Comparison of ENCODE assay signal across 15 cellular contexts in the genomic region with DNA sequence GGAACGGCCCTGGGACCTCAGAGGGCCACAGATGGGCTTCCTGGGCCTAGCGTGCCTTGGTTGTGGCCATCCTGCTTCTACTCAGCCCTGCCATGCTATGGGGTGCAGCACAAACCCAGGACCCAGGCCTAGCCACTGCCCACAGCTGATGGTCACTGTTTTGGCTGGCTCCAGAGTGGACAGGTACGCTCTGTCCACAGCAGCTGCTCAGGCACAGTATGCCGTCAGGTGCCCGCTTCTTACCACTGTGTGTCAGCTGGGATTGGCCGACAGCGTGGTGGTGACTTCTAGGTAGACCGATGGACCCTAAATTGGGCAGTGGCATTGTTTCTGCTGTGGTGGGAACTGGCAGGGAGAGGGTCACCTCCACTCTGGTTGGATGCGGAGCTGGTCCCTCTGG. TPM values are rescaled to one million over a fixed set of nuclear protein-coding genes. Genes with fewer than 3 reads are reported as not detected.
DNase-seq lines count a peak whose midpoint lies in the region; ATAC-seq, FAIRE-seq and TF ChIP-seq lines count a peak whose summit lies in the region.
"Had no signal": no experiment of that assay in that cellular context is flagged by ENCODE, and none has a peak within 500 bp of the region (broad histone marks: within the 10 kb centered on the region; RNA-seq: fewer than 3 reads in every experiment).

No MANE protein-coding gene starts in this region.

- TF ChIP-seq EP300 in upper lobe of left lung (IDR thresholded peaks at IDR 0.05): no peak

- H3K4me3 ChIP-seq in left ventricle myocardium inferior: no peak overlapping the region
- no peak overlapping the region for H3K4me3 ChIP-seq in colonic mucosa
- no peak overlapping the region for H3K4me3 ChIP-seq in osteoblast (ENCODE audit: insufficient read depth, low read length)
- no peak overlapping the region for H3K4me3 ChIP-seq in upper lobe of left lung

- peak; percentile 13 for DNase-seq in left ventricle myocardium inferior
- no peak for DNase-seq in cardiac septum (ENCODE audit: low spot score)
- no peak for DNase-seq in colonic mucosa
- peak; percentile 62 for DNase-seq in osteoblast (ENCODE audit: insufficient read length, low spot score, missing footprints)
- no peak for DNase-seq in upper lobe of left lung
- no peak for DNase-seq in HTR-8/SVneo (ENCODE audit: insufficient read length, low spot score)
- DNase-seq: activated naive CD4-positive, alpha-beta T cell treated with anti-CD3 and anti-CD28 coated beads, Interleukin-2, amount 50 U/mL, for 16 hours; central memory CD4-positive, alpha-beta T cell; COR-L47; mesendoderm; nucleus accumbens had no signal

- H3K4me1 ChIP-seq in left ventricle myocardium inferior: peaks cover 100% of the 10 kb centered on the region
- peaks cover 18% of the 10 kb centered on the region for H3K4me1 ChIP-seq in colonic mucosa
- H3K4me1 ChIP-seq in osteoblast (ENCODE audit: insufficient read depth, low read length): peaks cover 5% of the 10 kb centered on the region
- peaks cover 48 to 87% (median 80%) of the 10 kb centered on the region in 4 donors for H3K4me1 ChIP-seq in upper lobe of left lung

- ATAC-seq in upper lobe of left lung (ENCODE audit: low FRiP score in 2 of 2): no peak
- ATAC-seq in HG02973 (IDR thresholded peaks at IDR 0.05; ENCODE audit: unreplicated experiment): no peak
- ATAC-seq in GM19467 (IDR thresholded peaks at IDR 0.05; ENCODE audit: unreplicated experiment): no peak

- WGBS in upper lobe of left lung, 2 donors: 94% methylated on average over 2 to 9 of the region's 9 CpGs

- H3K9me3 ChIP-seq in left ventricle myocardium inferior (replicated peaks): no peaks in the 10 kb centered on the region
- no peaks in the 10 kb centered on the region for H3K9me3 ChIP-seq in colonic mucosa
- no peaks in the 10 kb centered on the region for H3K9me3 ChIP-seq in osteoblast (ENCODE audit: low read depth, low read length)
- no peaks in the 10 kb centered on the region for H3K9me3 ChIP-seq in upper lobe of left lung

- peaks cover 38% of the 10 kb centered on the region for H3K36me3 ChIP-seq in left ventricle myocardium inferior
- peaks cover 6% of the 10 kb centered on the region for H3K36me3 ChIP-seq in colonic mucosa
- H3K36me3 ChIP-seq in osteoblast (ENCODE audit: insufficient read depth, low read length): peaks cover 7% of the 10 kb centered on the region
- H3K36me3 ChIP-seq in upper lobe of left lung: peaks cover 10 to 57% (median 29%) of the 10 kb centered on the region in 4 donors

- no peak for FAIRE-seq in HTR-8/SVneo (lab: Jason Lieb, UNC)
- FAIRE-seq: frontal cortex, RCC 7860 had no signal

- no peak for TF ChIP-seq CTCF in left ventricle myocardium inferior (IDR thresholded peaks at IDR 0.05; ENCODE audit: borderline replicate concordance)
- no peak for TF ChIP-seq CTCF in colonic mucosa (IDR thresholded peaks at IDR 0.05)
- TF ChIP-seq CTCF in osteoblast (IDR thresholded peaks at IDR 0.05; ENCODE audit: extremely low read depth, low read depth, low read length): no peak
- TF ChIP-seq CTCF in upper lobe of left lung (IDR thresholded peaks at IDR 0.05): no peak

- peaks cover 28% of the 10 kb centered on the region for H4K20me1 ChIP-seq in osteoblast (ENCODE audit: insufficient read depth, low read length)

- H3K27me3 ChIP-seq in left ventricle myocardium inferior (ENCODE audit: low read depth) (no peaks in the 10 kb centered on the region), colonic mucosa (no peaks in the 10 kb centered on the region), osteoblast (ENCODE audit: insufficient read depth, low read length) (no peaks in the 10 kb centered on the region), upper lobe of left lung (no peaks in the 10 kb centered on the region)

- H3K4me2 ChIP-seq in osteoblast (ENCODE audit: insufficient read depth, low read length): no peak overlapping the region

- H3K27ac ChIP-seq in left ventricle myocardium inferior (replicated peaks) (peak overlapping the region; percentile 100), colonic mucosa (peak overlapping the region; percentile 50), osteoblast (ENCODE audit: low read depth, low read length) (no peak overlapping the region), upper lobe of left lung (peak overlapping the region; percentile 42 to 99 (median 80))

- peak overlapping the region; percentile 35 to 52 for H3K9ac ChIP-seq in colonic mucosa (ENCODE audit: low read depth in 2 of 2, low read length in 2 of 2)

- intact Hi-C loops in left ventricle myocardium inferior (cut with micrococcal nuclease) (no loop called here), cardiac septum (cut with DNase I) (no loop called here), colonic mucosa (cut with DNase I) (no loop called here)

- H3K79me2 ChIP-seq in osteoblast (ENCODE audit: insufficient read depth, low read length): peaks cover 77% of the 10 kb centered on the region

- H2AFZ ChIP-seq in osteoblast (ENCODE audit: low read length): no peak overlapping the region

- TF ChIP-seq POLR2A in upper lobe of left lung (IDR thresholded peaks at IDR 0.05): no peak

RNA-seq across cellular contexts. Expression of a gene that starts 47.3 kb away (rescaled TPM):
- total RNA-seq in left ventricle myocardium inferior (62.3 TPM), cardiac septum (35.7 TPM), colonic mucosa (10 to 100 TPM; 68.9 to 92.3 TPM), osteoblast (53.3 and 58.6 TPM in 2 replicates), upper lobe of left lung (100 to 1,000 TPM; 103 to 231 (median 147) TPM)

Comparison
In these comparisons a context has a peak if more than half of its experiments do, and no peak if none do; other contexts are left out.
1. DNase-seq: peak in left ventricle myocardium inferior (single experiment) and osteoblast (single experiment); none in cardiac septum (single experiment), colonic mucosa (single experiment), upper lobe of left lung (0 of 2) and HTR-8/SVneo (single experiment).